In genomic region chr1:113511269-113511668, GRCh38 we compare ENCODE assay signal across 1 cellular context.
TF ChIP-seq lines count a peak whose summit lies in the region.

No MANE protein-coding gene starts in this region.

TF ChIP-seq in HEK293, 187 proteins besides CTCF, POLR2A, EP300 and RAD21 (continued from another document):
- TF ChIP-seq OVOL3 (tag by site-specific recombination; IDR thresholded peaks at IDR 0.05) (no peak), ZNF623 (tag by site-specific recombination; IDR thresholded peaks at IDR 0.05) (no peak), ZNF24 (tag by site-specific recombination; IDR thresholded peaks at IDR 0.05) (no peak)
TF ChIP-seq in HEK293: peak in this region for 2.
